ENCODE assay signal across 1 cellular context in the genomic region with DNA sequence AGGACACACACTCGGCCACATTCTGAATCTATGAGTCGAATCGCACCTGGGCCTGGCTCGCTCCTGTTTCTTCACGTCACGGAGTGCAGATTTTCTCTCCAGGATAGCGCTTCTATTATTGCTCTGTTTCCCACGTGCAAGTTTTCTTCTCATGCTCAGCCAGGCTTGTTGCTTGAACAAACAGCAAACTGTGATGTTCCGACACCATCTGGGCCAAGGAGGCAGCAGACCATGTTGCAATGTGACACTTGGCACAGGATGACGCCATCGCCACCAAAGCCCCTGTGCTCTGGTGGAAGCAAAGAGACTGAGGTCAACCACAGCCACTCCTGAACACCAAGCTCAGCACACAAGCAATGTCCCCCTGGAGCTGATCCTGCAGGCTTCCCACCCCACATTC.
TF ChIP-seq lines count a peak whose summit lies in the region.

No MANE protein-coding gene starts in this region.

TF ChIP-seq in H1, 55 proteins besides CTCF, POLR2A, EP300 and RAD21 (continued from another document):
- TF ChIP-seq, protein P1, sequence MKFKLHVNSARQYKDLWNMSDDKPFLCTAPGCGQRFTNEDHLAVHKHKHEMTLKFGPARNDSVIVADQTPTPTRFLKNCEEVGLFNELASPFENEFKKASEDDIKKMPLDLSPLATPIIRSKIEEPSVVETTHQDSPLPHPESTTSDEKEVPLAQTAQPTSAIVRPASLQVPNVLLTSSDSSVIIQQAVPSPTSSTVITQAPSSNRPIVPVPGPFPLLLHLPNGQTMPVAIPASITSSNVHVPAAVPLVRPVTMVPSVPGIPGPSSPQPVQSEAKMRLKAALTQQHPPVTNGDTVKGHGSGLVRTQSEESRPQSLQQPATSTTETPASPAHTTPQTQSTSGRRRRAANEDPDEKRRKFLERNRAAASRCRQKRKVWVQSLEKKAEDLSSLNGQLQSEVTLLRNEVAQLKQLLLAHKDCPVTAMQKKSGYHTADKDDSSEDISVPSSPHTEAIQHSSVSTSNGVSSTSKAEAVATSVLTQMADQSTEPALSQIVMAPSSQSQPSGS (IDR thresholded peaks at IDR 0.05; ENCODE audit: low read length), result no peak
- TF ChIP-seq SP1 (IDR thresholded peaks at IDR 0.05; ENCODE audit: low read depth, low read length) (no peak), NANOG (IDR thresholded peaks at IDR 0.05; ENCODE audit: insufficient read depth, low read depth, low read length, poor library complexity, severe bottlenecking) (no peak), BACH1 (IDR thresholded peaks at IDR 0.05; ENCODE audit: low read length) (no peak), KDM5A (IDR thresholded peaks at IDR 0.05; ENCODE audit: low read length) (no peak), GABPA (IDR thresholded peaks at IDR 0.05; ENCODE audit: borderline replicate concordance, insufficient read depth, low read length) (no peak), EZH2 (IDR thresholded peaks at IDR 0.05; ENCODE audit: low read depth, low read length, severe bottlenecking) (no peak), ASH2L (IDR thresholded peaks at IDR 0.05; ENCODE audit: low read length) (no peak), SIX5 (IDR thresholded peaks at IDR 0.05; ENCODE audit: low read depth, low read length) (no peak), CBX8 (IDR thresholded peaks at IDR 0.05; ENCODE audit: borderline replicate concordance, low read depth, low read length) (no peak), TCF12 (IDR thresholded peaks at IDR 0.05; ENCODE audit: low read depth, low read length) (no peak), YY1 (IDR thresholded peaks at IDR 0.05; ENCODE audit: low read depth, low read length) (no peak), CHD1 (IDR thresholded peaks at IDR 0.05; ENCODE audit: low read depth, low read length) (no peak), ZNF274 (IDR thresholded peaks at IDR 0.05; ENCODE audit: borderline replicate concordance, extremely low read depth, low read length) (no peak), POU5F1 (IDR thresholded peaks at IDR 0.05; ENCODE audit: low read depth, low read length) (no peak)
- TF ChIP-seq, protein P2, sequence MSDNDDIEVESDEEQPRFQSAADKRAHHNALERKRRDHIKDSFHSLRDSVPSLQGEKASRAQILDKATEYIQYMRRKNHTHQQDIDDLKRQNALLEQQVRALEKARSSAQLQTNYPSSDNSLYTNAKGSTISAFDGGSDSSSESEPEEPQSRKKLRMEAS (IDR thresholded peaks at IDR 0.05), result no peak
- TF ChIP-seq, protein P3, sequence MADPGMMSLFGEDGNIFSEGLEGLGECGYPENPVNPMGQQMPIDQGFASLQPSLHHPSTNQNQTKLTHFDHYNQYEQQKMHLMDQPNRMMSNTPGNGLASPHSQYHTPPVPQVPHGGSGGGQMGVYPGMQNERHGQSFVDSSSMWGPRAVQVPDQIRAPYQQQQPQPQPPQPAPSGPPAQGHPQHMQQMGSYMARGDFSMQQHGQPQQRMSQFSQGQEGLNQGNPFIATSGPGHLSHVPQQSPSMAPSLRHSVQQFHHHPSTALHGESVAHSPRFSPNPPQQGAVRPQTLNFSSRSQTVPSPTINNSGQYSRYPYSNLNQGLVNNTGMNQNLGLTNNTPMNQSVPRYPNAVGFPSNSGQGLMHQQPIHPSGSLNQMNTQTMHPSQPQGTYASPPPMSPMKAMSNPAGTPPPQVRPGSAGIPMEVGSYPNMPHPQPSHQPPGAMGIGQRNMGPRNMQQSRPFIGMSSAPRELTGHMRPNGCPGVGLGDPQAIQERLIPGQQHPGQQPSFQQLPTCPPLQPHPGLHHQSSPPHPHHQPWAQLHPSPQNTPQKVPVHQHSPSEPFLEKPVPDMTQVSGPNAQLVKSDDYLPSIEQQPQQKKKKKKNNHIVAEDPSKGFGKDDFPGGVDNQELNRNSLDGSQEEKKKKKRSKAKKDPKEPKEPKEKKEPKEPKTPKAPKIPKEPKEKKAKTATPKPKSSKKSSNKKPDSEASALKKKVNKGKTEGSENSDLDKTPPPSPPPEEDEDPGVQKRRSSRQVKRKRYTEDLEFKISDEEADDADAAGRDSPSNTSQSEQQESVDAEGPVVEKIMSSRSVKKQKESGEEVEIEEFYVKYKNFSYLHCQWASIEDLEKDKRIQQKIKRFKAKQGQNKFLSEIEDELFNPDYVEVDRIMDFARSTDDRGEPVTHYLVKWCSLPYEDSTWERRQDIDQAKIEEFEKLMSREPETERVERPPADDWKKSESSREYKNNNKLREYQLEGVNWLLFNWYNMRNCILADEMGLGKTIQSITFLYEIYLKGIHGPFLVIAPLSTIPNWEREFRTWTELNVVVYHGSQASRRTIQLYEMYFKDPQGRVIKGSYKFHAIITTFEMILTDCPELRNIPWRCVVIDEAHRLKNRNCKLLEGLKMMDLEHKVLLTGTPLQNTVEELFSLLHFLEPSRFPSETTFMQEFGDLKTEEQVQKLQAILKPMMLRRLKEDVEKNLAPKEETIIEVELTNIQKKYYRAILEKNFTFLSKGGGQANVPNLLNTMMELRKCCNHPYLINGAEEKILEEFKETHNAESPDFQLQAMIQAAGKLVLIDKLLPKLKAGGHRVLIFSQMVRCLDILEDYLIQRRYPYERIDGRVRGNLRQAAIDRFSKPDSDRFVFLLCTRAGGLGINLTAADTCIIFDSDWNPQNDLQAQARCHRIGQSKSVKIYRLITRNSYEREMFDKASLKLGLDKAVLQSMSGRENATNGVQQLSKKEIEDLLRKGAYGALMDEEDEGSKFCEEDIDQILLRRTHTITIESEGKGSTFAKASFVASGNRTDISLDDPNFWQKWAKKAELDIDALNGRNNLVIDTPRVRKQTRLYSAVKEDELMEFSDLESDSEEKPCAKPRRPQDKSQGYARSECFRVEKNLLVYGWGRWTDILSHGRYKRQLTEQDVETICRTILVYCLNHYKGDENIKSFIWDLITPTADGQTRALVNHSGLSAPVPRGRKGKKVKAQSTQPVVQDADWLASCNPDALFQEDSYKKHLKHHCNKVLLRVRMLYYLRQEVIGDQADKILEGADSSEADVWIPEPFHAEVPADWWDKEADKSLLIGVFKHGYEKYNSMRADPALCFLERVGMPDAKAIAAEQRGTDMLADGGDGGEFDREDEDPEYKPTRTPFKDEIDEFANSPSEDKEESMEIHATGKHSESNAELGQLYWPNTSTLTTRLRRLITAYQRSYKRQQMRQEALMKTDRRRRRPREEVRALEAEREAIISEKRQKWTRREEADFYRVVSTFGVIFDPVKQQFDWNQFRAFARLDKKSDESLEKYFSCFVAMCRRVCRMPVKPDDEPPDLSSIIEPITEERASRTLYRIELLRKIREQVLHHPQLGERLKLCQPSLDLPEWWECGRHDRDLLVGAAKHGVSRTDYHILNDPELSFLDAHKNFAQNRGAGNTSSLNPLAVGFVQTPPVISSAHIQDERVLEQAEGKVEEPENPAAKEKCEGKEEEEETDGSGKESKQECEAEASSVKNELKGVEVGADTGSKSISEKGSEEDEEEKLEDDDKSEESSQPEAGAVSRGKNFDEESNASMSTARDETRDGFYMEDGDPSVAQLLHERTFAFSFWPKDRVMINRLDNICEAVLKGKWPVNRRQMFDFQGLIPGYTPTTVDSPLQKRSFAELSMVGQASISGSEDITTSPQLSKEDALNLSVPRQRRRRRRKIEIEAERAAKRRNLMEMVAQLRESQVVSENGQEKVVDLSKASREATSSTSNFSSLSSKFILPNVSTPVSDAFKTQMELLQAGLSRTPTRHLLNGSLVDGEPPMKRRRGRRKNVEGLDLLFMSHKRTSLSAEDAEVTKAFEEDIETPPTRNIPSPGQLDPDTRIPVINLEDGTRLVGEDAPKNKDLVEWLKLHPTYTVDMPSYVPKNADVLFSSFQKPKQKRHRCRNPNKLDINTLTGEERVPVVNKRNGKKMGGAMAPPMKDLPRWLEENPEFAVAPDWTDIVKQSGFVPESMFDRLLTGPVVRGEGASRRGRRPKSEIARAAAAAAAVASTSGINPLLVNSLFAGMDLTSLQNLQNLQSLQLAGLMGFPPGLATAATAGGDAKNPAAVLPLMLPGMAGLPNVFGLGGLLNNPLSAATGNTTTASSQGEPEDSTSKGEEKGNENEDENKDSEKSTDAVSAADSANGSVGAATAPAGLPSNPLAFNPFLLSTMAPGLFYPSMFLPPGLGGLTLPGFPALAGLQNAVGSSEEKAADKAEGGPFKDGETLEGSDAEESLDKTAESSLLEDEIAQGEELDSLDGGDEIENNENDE (IDR thresholded peaks at IDR 0.05; ENCODE audit: insufficient replicate concordance, low read length), result no peak
- TF ChIP-seq, protein P4, sequence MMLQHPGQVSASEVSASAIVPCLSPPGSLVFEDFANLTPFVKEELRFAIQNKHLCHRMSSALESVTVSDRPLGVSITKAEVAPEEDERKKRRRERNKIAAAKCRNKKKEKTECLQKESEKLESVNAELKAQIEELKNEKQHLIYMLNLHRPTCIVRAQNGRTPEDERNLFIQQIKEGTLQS (IDR thresholded peaks at IDR 0.05; ENCODE audit: insufficient read depth, low read depth, low read length), result no peak
